In genomic region chr3:53675022-53675697, GRCh38 we compare ENCODE assay signal across 1 cellular context.
TF ChIP-seq lines count a peak whose summit lies in the region.

No MANE protein-coding gene starts in this region.

TF ChIP-seq in GM23338, 12 proteins besides CTCF, POLR2A, EP300 and RAD21 (continued from another document):
- TF ChIP-seq, protein P1, sequence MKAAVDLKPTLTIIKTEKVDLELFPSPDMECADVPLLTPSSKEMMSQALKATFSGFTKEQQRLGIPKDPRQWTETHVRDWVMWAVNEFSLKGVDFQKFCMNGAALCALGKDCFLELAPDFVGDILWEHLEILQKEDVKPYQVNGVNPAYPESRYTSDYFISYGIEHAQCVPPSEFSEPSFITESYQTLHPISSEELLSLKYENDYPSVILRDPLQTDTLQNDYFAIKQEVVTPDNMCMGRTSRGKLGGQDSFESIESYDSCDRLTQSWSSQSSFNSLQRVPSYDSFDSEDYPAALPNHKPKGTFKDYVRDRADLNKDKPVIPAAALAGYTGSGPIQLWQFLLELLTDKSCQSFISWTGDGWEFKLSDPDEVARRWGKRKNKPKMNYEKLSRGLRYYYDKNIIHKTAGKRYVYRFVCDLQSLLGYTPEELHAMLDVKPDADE (IDR thresholded peaks at IDR 0.05), result no peak
- no peak for TF ChIP-seq NANOG (IDR thresholded peaks at IDR 0.05; ENCODE audit: borderline replicate concordance)
- no peak for TF ChIP-seq POLR2AphosphoS5 (IDR thresholded peaks at IDR 0.05; ENCODE audit: low read depth)
